6 cellular contexts compared by ENCODE assay signal in the genomic region with DNA sequence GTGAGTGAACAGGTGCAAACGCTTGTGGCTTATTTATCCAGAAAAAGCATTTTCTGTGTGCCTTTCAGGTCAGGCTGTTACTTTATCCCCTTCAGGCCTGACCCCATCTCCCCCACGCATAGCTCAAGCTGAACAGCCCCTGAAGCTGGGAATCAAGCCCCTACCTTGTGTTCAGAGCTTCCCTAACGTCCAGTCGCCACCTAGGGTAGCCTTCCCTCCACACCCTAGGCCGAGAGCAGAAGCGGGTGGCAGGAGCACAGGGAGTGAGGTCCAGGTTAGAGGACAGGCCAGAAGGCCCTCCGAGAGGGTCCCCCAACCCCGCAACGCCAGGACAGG. TPM values are rescaled to one million over a fixed set of nuclear protein-coding genes. Genes with fewer than 3 reads are reported as not detected.
DNase-seq lines count a peak whose midpoint lies in the region; ATAC-seq, FAIRE-seq and TF ChIP-seq lines count a peak whose summit lies in the region.

No MANE protein-coding gene starts in this region.

- H3K27ac Mint-ChIP-seq in activated CD8-positive, alpha-beta T cell treated with anti-CD3 and anti-CD28 coated beads for 36 hours, result no peak overlapping the region

- CTCF ChIA-PET in activated CD8-positive, alpha-beta T cell treated with anti-CD3 and anti-CD28 coated beads for 36 hours (lab: Charles Lee), result interaction anchor here (1.1 to 6.8 kb wide), 5 partner anchors 12 to 55 kb away, joined by 4 to 58 read pairs (median 7); partner anchors contain the start of genes MRPL43 and TWNK

- H3K4me1 ChIP-seq in BLaER1 treated with 17β-estradiol and CSF1 and Interleukin-3, amounts not matched to agents 10 nM and 100 nM, result peaks cover 10 to 18% (median 13%) of the 10 kb centered on the region in 10 experiments
- H3K4me1 ChIP-seq in lung (ENCODE audit: control insufficient read depth in 2 of 2, insufficient read depth in 2 of 2, low read length in 2 of 2), result peaks cover 0 to 7% of the 10 kb centered on the region in 2 donors

- WGBS in lung, 2 donors, result 38 to 40% methylated on average over 9 of the region's 9 CpGs

- H3K4me3 Mint-ChIP-seq in activated CD8-positive, alpha-beta T cell treated with anti-CD3 and anti-CD28 coated beads for 36 hours, result peak overlapping the region; percentile 47

- no peaks in the 10 kb centered on the region for H3K9me3 ChIP-seq in BLaER1 treated with 17β-estradiol and CSF1 and Interleukin-3, amounts not matched to agents 10 nM and 100 nM (replicated peaks in 1 of 11)
- no peaks in the 10 kb centered on the region for H3K9me3 ChIP-seq in lung (ENCODE audit: control insufficient read depth in 2 of 2, insufficient read depth in 1 of 2, low read length in 1 of 2)

- TF ChIP-seq CTCF in activated CD8-positive, alpha-beta T cell treated with anti-CD3 and anti-CD28 coated beads for 36 hours (IDR thresholded peaks at IDR 0.05), result no peak
- no peak for TF ChIP-seq CTCF in lung (IDR thresholded peaks at IDR 0.05; ENCODE audit: control extremely low read depth, extremely low read depth)

- no peak for DNase-seq in activated CD8-positive, alpha-beta T cell treated with anti-CD3 and anti-CD28 coated beads for 36 hours
- no peak for DNase-seq in lung (ENCODE audit: low spot score)
- no peak for DNase-seq in urothelium cell line (ENCODE audit: low spot score)

- peak overlapping the region; percentile 56 to 75 (median 66) for H3K4me3 ChIP-seq in BLaER1 treated with 17β-estradiol and CSF1 and Interleukin-3, amounts not matched to agents 10 nM and 100 nM
- peak overlapping the region; percentile 9 for H3K4me3 ChIP-seq in lung

- H3K36me3 ChIP-seq in BLaER1 treated with 17β-estradiol and CSF1 and Interleukin-3, amounts not matched to agents 10 nM and 100 nM, result peaks cover 10 to 35% (median 30%) of the 10 kb centered on the region in 11 experiments; a peak in 21 of 22 replicates
- H3K36me3 ChIP-seq in lung (ENCODE audit: control insufficient read depth in 2 of 2, insufficient read depth in 2 of 2, low read length in 2 of 2), result peaks cover 6 to 7% of the 10 kb centered on the region in 2 donors

- no peaks in the 10 kb centered on the region for H3K9me3 Mint-ChIP-seq in activated CD8-positive, alpha-beta T cell treated with anti-CD3 and anti-CD28 coated beads for 36 hours

- no peak for FAIRE-seq in urothelium cell line (lab: Jason Lieb, UNC)

- peak overlapping the region; percentile 96 to 100 (median 99) for H3K4me2 ChIP-seq in BLaER1 treated with 17β-estradiol and CSF1 and Interleukin-3, amounts not matched to agents 10 nM and 100 nM

- H3K27ac ChIP-seq in BLaER1 treated with 17β-estradiol and CSF1 and Interleukin-3, amounts not matched to agents 10 nM and 100 nM, result no peak overlapping the region
- no peak overlapping the region for H3K27ac ChIP-seq in lung (ENCODE audit: low read depth in 1 of 2, low read length in 1 of 2)

- H4K20me1 ChIP-seq in BLaER1 treated with 17β-estradiol and CSF1 and Interleukin-3, amounts not matched to agents 10 nM and 100 nM, result peaks cover 0 to 12% (median 0%) of the 10 kb centered on the region in 11 experiments; a peak in 5 of 22 replicates

- H3K36me3 Mint-ChIP-seq in activated CD8-positive, alpha-beta T cell treated with anti-CD3 and anti-CD28 coated beads for 36 hours (ENCODE audit: low read depth), result no peaks in the 10 kb centered on the region

- H3K9ac ChIP-seq in BLaER1 treated with 17β-estradiol and CSF1 and Interleukin-3, amounts not matched to agents 10 nM and 100 nM, result peak overlapping the region in 10 of 11 experiments; percentile 30 to 70 (median 54); a peak in 12 of 22 replicates

- POLR2A ChIA-PET in activated CD8-positive, alpha-beta T cell treated with anti-CD3 and anti-CD28 coated beads for 36 hours (lab: Charles Lee), result interaction anchor here (0.9 kb wide), 1 partner anchor 12 kb away, joined by 3 read pairs; no protein-coding TSS in a partner anchor

- peaks cover 20% of the 10 kb centered on the region for H3K4me1 Mint-ChIP-seq in activated CD8-positive, alpha-beta T cell treated with anti-CD3 and anti-CD28 coated beads for 36 hours (ENCODE audit: low read depth)

- H3K27me3 Mint-ChIP-seq in activated CD8-positive, alpha-beta T cell treated with anti-CD3 and anti-CD28 coated beads for 36 hours, result no peaks in the 10 kb centered on the region

- H3K27me3 ChIP-seq in BLaER1 treated with 17β-estradiol and CSF1 and Interleukin-3, amounts not matched to agents 10 nM and 100 nM, result peaks cover 0 to 12% (median 0%) of the 10 kb centered on the region in 11 experiments; a peak in 8 of 22 replicates
- no peaks in the 10 kb centered on the region for H3K27me3 ChIP-seq in lung (ENCODE audit: control insufficient read depth, insufficient read depth)

- ATAC-seq in activated CD8-positive, alpha-beta T cell treated with anti-CD3 and anti-CD28 coated beads for 36 hours, result no peak
- ATAC-seq in lung (ENCODE audit: insufficient read depth, low FRiP score), result no peak
- no peak for ATAC-seq in GM18502 (IDR thresholded peaks at IDR 0.05; ENCODE audit: poor library complexity, unreplicated experiment)
- no peak for ATAC-seq in HG02885 (IDR thresholded peaks at IDR 0.05; ENCODE audit: poor library complexity, unreplicated experiment)

- intact Hi-C loops in activated CD8-positive, alpha-beta T cell treated with anti-CD3 and anti-CD28 coated beads for 36 hours (cut with micrococcal nuclease), result no loop called here

RNA-seq across cellular contexts. Expression of gene SEMA4G, which starts 0.5 kb away (rescaled TPM):
- total RNA-seq in activated CD8-positive, alpha-beta T cell treated with anti-CD3 and anti-CD28 coated beads for 36 hours, result 1 to 10 TPM; 1.2 to 1.6 TPM
- 1 to 10 TPM; 3.0 to 7.4 TPM for total RNA-seq in lung
- polyA plus RNA-seq in lung, result 1 to 10 TPM; 1.2 to 2.5 TPM

RNA-seq across cellular contexts. Expression of gene MRPL43, which starts 18.5 kb away (rescaled TPM):
- total RNA-seq in activated CD8-positive, alpha-beta T cell treated with anti-CD3 and anti-CD28 coated beads for 36 hours, result 10 to 100 TPM; 46.0 to 50.9 TPM
- 10 to 100 TPM; 43.6 to 74.4 TPM for total RNA-seq in lung
- 100 to 1,000 TPM in 1 of 2 donors, 10 to 100 TPM in 1; 94.6 to 105 TPM for polyA plus RNA-seq in lung

RNA-seq across cellular contexts. Expression of gene TWNK, which starts 18.5 kb away (rescaled TPM):
- 10 to 100 TPM; 18.0 to 19.0 TPM for total RNA-seq in activated CD8-positive, alpha-beta T cell treated with anti-CD3 and anti-CD28 coated beads for 36 hours
- 1 to 10 TPM; 3.9 to 6.8 TPM for total RNA-seq in lung
- polyA plus RNA-seq in lung, result 1 to 10 TPM; 4.4 to 8.3 TPM

RNA-seq across cellular contexts. Expression of gene LZTS2, which starts 30.8 kb away (rescaled TPM):
- total RNA-seq in activated CD8-positive, alpha-beta T cell treated with anti-CD3 and anti-CD28 coated beads for 36 hours, result 10 to 100 TPM; 14.5 to 15.5 TPM
- total RNA-seq in lung, result 10 to 100 TPM; 53.2 to 58.0 TPM
- 10 to 100 TPM; 44.5 to 76.8 TPM for polyA plus RNA-seq in lung

RNA-seq across cellular contexts. Expression of gene SLF2, which starts 56.0 kb away (rescaled TPM):
- total RNA-seq in activated CD8-positive, alpha-beta T cell treated with anti-CD3 and anti-CD28 coated beads for 36 hours, result 10 to 100 TPM; 29.0 to 31.9 TPM
- total RNA-seq in lung, result 10 to 100 TPM; 30.1 to 60.0 TPM
- polyA plus RNA-seq in lung, result 10 to 100 TPM in 1 of 2 donors, 1 to 10 TPM in 1; 7.1 to 13.5 TPM
